1 cellular context compared by ENCODE assay signal in genomic region chr7:159143780-159144755, GRCh38.
TF ChIP-seq lines count a peak whose summit lies in the region.

No MANE protein-coding gene starts in this region.

TF ChIP-seq in HEK293, 187 proteins besides CTCF, POLR2A, EP300 and RAD21 (continued from another document):
- TF ChIP-seq ZNF398 (tag by site-specific recombination; IDR thresholded peaks at IDR 0.05) (peak; percentile 47), ZBTB7A (tag by site-specific recombination; IDR thresholded peaks at IDR 0.05; ENCODE audit: low read depth) (0 out of 2 replicates have a peak, but pooled peaks have one; percentile 66)
